ENCODE assay signal across 16 cellular contexts in genomic region chr9:134807726-134808125, GRCh38.
DNase-seq lines count a peak whose midpoint lies in the region; ATAC-seq and TF ChIP-seq lines count a peak whose summit lies in the region.
"Had no signal": no experiment of that assay in that cellular context is flagged by ENCODE, and none has a peak within 500 bp of the region (broad histone marks: within the 10 kb centered on the region; RNA-seq: fewer than 3 reads in every experiment).

No MANE protein-coding gene starts in this region.

- WGBS in aorta, 2 donors = 4 to 5% methylated on average over 4 of the region's 4 CpGs

- no peaks in the 10 kb centered on the region for H3K4me1 ChIP-seq in aorta (ENCODE audit: control insufficient read depth in 1 of 2, insufficient read depth in 2 of 2, low read length in 2 of 2)
- H3K4me1 ChIP-seq: spleen had no signal

- no peaks in the 10 kb centered on the region for H3K36me3 ChIP-seq in aorta (ENCODE audit: control insufficient read depth in 1 of 2, insufficient read depth in 2 of 2, low read length in 1 of 2)
- H3K36me3 ChIP-seq: suprapubic skin had no signal

- peak overlapping the region in 1 of 2 donors; percentile 13 for H3K27ac ChIP-seq in aorta (ENCODE audit: low read depth in 1 of 2, low read length in 2 of 2)
- H3K27ac ChIP-seq: SK-N-MC, spleen, suprapubic skin had no signal

- H3K4me3 Mint-ChIP-seq in nephron = no peak overlapping the region
- H3K4me3 Mint-ChIP-seq: activated naive CD4-positive, alpha-beta T cell treated with anti-CD3 and anti-CD28 coated beads for 36 hours; naive B cell had no signal

- peaks cover 34% of the 10 kb centered on the region for H3K36me3 Mint-ChIP-seq in nephron (ENCODE audit: low read depth)
- H3K36me3 Mint-ChIP-seq: naive B cell had no signal

- intact Hi-C loops in Right ventricle myocardium superior (cut with DNase I) = no loop called here
- intact Hi-C loops in cardiac septum (cut with DNase I) = no loop called here
- intact Hi-C loops in aorta (cut with DNase I) = no loop called here

- no peak overlapping the region for H3K4me3 ChIP-seq in fibroblast of pulmonary artery (replicated peaks; ENCODE audit: low read depth, low read length)
- H3K4me3 ChIP-seq in aorta (ENCODE audit: low read length in 2 of 2) = no peak overlapping the region
- H3K4me3 ChIP-seq: esophagus squamous epithelium, SK-N-MC, spleen, suprapubic skin had no signal

- H3K4me1 Mint-ChIP-seq in nephron = peaks cover 32% of the 10 kb centered on the region

- no peaks in the 10 kb centered on the region for H3K9me3 ChIP-seq in aorta (ENCODE audit: control insufficient read depth, low read length)
- H3K9me3 ChIP-seq: esophagus squamous epithelium, spleen, suprapubic skin had no signal

- DNase-seq in Right ventricle myocardium superior (no peak), cardiac septum (ENCODE audit: low spot score) (no peak), fibroblast of pulmonary artery (ENCODE audit: low read depth) (peak; percentile 69), aorta (no peak), NCI-H2081 treated with DMSO at 0.1 percent for 48 hours (lab: John Stamatoyannopoulos, UW) (no peak)
- no peak for DNase-seq in activated CD4-positive, alpha-beta T cell treated with anti-CD3 and anti-CD28 coated beads for 1 hour
- DNase-seq: activated naive CD4-positive, alpha-beta T cell treated with anti-CD3 and anti-CD28 coated beads for 36 hours; cortex of kidney; esophagus squamous epithelium; naive B cell; NCI-H2171; spleen had no signal

- H3K9me3 Mint-ChIP-seq in nephron = no peaks in the 10 kb centered on the region
- H3K9me3 Mint-ChIP-seq: activated naive CD4-positive, alpha-beta T cell treated with anti-CD3 and anti-CD28 coated beads for 36 hours; naive B cell had no signal

- TF ChIP-seq CTCF in fibroblast of pulmonary artery (IDR thresholded peaks at IDR 0.05; ENCODE audit: low read length, missing control alignments) (no peak), nephron (IDR thresholded peaks at IDR 0.05; ENCODE audit: unreplicated experiment in 3 of 3) (no peak)

- ATAC-seq in Right ventricle myocardium superior (ENCODE audit: poor library complexity) = peak; percentile 56
- peak; percentile 54 for ATAC-seq in aorta (ENCODE audit: low FRiP score)
- no peak for ATAC-seq in GM18870 (IDR thresholded peaks at IDR 0.05; ENCODE audit: unreplicated experiment)

- peak overlapping the region in 2 of 3 experiments; percentile 68 to 87 for H3K27ac Mint-ChIP-seq in nephron
- H3K27ac Mint-ChIP-seq: activated naive CD4-positive, alpha-beta T cell treated with anti-CD3 and anti-CD28 coated beads for 36 hours; naive B cell had no signal

- H3K27me3 ChIP-seq in aorta (ENCODE audit: control insufficient read depth in 1 of 2, insufficient read depth in 2 of 2, low read length in 1 of 2) = no peaks in the 10 kb centered on the region
- H3K27me3 ChIP-seq: esophagus squamous epithelium, spleen, suprapubic skin had no signal

- H3K27me3 Mint-ChIP-seq in nephron (ENCODE audit: low read depth) = no peaks in the 10 kb centered on the region
- H3K27me3 Mint-ChIP-seq: naive B cell had no signal
